ENCODE assay signal across 25 cellular contexts in genomic region chr10:52674474-52674873, GRCh38.
"Had no signal": no experiment of that assay in that cellular context is flagged by ENCODE, and none has a peak within 500 bp of the region (broad histone marks: within the 10 kb centered on the region; RNA-seq: fewer than 3 reads in every experiment).

No MANE protein-coding gene starts in this region.

- ATAC-seq: activated T-helper 17 cell treated with anti-CD3 and anti-CD28 coated beads, Interleukin-2, amount 50 U/mL, for 72 hours; T-cell had no signal

- H3K27ac ChIP-seq: KMS-11 had no signal

- FAIRE-seq: astrocyte, TTC549 had no signal

- DNase-seq: activated CD4-positive, alpha-beta memory T cell treated with anti-CD3 and anti-CD28 coated beads for 36 hours; activated CD4-positive, alpha-beta T cell treated with anti-CD3 and anti-CD28 coated beads, Interleukin-2, amount 10 ng/mL, durations not matched to agents 7 days and 5 days; activated CD4-positive, CD25-positive, alpha-beta regulatory T cell; activated gamma-delta T cell; activated naive CD4-positive, alpha-beta T cell treated with anti-CD3 and anti-CD28 coated beads for 36 hours; activated T-cell treated with anti-CD3 and anti-CD28 coated beads for 4 hours; activated T-cell treated with anti-CD3 and anti-CD28 coated beads, Interleukin-2, amount 50 U/mL, for 48 hours; amygdala; cerebellar nuclear complex; MM.1S; NCI-H1105 treated with DMSO at 0.1 percent for 48 hours; NCI-H1436 treated with DMSO at 0.1 percent for 48 hours; NCI-H187; NCI-H2081 treated with DMSO at 0.1 percent for 48 hours; NCI-H2171 treated with DMSO at 0.1 percent for 48 hours; NCI-H226; NCI-H510A; SIG-M5; T-cell; T-helper 2 cell; T1000 had no signal

- H3K4me2 ChIP-seq: KMS-11 had no signal

- H3K9ac ChIP-seq: KMS-11 had no signal
